ENCODE assay signal across 5 cellular contexts in genomic region chr11:34255101-34255500, GRCh38.
"Had no signal": no experiment of that assay in that cellular context is flagged by ENCODE, and none has a peak within 500 bp of the region (broad histone marks: within the 10 kb centered on the region; RNA-seq: fewer than 3 reads in every experiment).

No MANE protein-coding gene starts in this region.

- H3K4me3 Mint-ChIP-seq: H9 had no signal

- H3K27ac ChIP-seq: GM23248 had no signal

- H3K9ac ChIP-seq: GM23248 had no signal

- H3K9me3 Mint-ChIP-seq: H9 had no signal

- ATAC-seq: K562 had no signal

- DNase-seq: GM23248, H9, HCEC 1CT, IMR-90 had no signal

- H3K4me3 ChIP-seq: GM23248, K562 had no signal
